Comparison of ENCODE assay signal across 21 cellular contexts in the genomic region with DNA sequence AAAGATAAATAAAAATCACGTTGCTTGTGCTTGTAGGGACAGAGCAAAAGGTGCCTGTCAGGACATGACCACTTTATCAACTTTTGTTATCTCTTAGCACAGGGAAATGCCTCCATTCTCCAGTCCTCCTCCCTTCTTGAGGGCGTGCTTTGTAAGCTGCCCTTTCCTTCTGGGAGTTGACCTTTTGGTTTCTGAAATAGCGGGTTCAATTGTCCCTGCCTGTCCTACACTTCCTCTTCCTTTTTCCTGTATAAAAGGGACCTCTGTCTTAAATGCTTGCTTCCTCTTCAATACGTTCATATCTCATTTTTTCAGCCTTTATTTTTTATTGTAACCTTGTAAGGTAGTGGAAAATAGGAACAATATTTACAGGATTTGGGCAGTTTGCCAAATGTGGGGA.
DNase-seq lines count a peak whose midpoint lies in the region; ATAC-seq, FAIRE-seq and TF ChIP-seq lines count a peak whose summit lies in the region.
"Had no signal": no experiment of that assay in that cellular context is flagged by ENCODE, and none has a peak within 500 bp of the region (broad histone marks: within the 10 kb centered on the region; RNA-seq: fewer than 3 reads in every experiment).

No MANE protein-coding gene starts in this region.

- H3K27ac Mint-ChIP-seq in CD4-positive, alpha-beta memory T cell = no peak overlapping the region
- H3K27ac Mint-ChIP-seq: HFFc6 had no signal

- no peak for FAIRE-seq in GM19239 (lab: Jason Lieb, UNC)
- FAIRE-seq: G401.6 had no signal

- H3K4me1 ChIP-seq in left ventricle myocardium inferior = no peaks in the 10 kb centered on the region
- H3K4me1 ChIP-seq in right lobe of liver = no peaks in the 10 kb centered on the region
- no peaks in the 10 kb centered on the region for H3K4me1 ChIP-seq in CD4-positive, alpha-beta memory T cell (ENCODE audit: insufficient read depth, low read length)

- CTCF ChIA-PET in CD4-positive, alpha-beta memory T cell (lab: Charles Lee; ENCODE audit: partially characterized antibody) = no interaction called here

- intact Hi-C loops in left ventricle myocardium inferior (cut with micrococcal nuclease) = no loop called here
- intact Hi-C loops in cardiac septum (cut with DNase I) = no loop called here
- intact Hi-C loops in right lobe of liver (cut with DNase I) = no loop called here
- intact Hi-C loops in CD4-positive, alpha-beta memory T cell (cut with micrococcal nuclease) = no loop called here

- no peaks in the 10 kb centered on the region for H3K4me1 Mint-ChIP-seq in CD4-positive, alpha-beta memory T cell

- no peaks in the 10 kb centered on the region for H3K27me3 Mint-ChIP-seq in CD4-positive, alpha-beta memory T cell

- 14% methylated on average over 4 of the region's 4 CpGs for WGBS in right lobe of liver (ENCODE audit: insufficient coverage, low coverage, low lambda C conversion rate, missing lambda C conversion rate)

- H3K4me3 Mint-ChIP-seq in CD4-positive, alpha-beta memory T cell = no peak overlapping the region
- H3K4me3 Mint-ChIP-seq: HFFc6 had no signal

- H3K27me3 ChIP-seq in left ventricle myocardium inferior (ENCODE audit: low read depth) = no peaks in the 10 kb centered on the region
- H3K27me3 ChIP-seq in right lobe of liver = no peaks in the 10 kb centered on the region
- H3K27me3 ChIP-seq in CD4-positive, alpha-beta memory T cell (ENCODE audit: insufficient read depth, low read length) = no peaks in the 10 kb centered on the region

- TF ChIP-seq CTCF in left ventricle myocardium inferior (IDR thresholded peaks at IDR 0.05; ENCODE audit: borderline replicate concordance) (no peak), right lobe of liver (IDR thresholded peaks at IDR 0.05) (no peak)

- TF ChIP-seq POLR2A in right lobe of liver (IDR thresholded peaks at IDR 0.05) = no peak

- DNase-seq in left ventricle myocardium inferior (no peak), cardiac septum (ENCODE audit: low spot score) (no peak), dermis blood vessel endothelial cell (peak; percentile 34), right lobe of liver (no peak), GM19239 (ENCODE audit: insufficient read length, low spot score) (no peak), activated gamma-delta T cell treated with Interleukin-2 at 50 U/mL for 16 hours (no peak)
- no peak for DNase-seq in activated effector memory CD4-positive, alpha-beta T cell treated with anti-CD3 and anti-CD28 coated beads, Interleukin-2, amount 50 U/mL, for 16 hours
- DNase-seq in CD4-positive, alpha-beta memory T cell = no peak
- DNase-seq: 8988T, COR-L47, H7, HFFc6, NCI-H1417, NCI-H187, NCI-H2227 treated with DMSO at 0.1 percent for 48 hours, NCI-H510A treated with DMSO at 0.1 percent for 48 hours, NCI-H774, PC-3, RPMI8226, SHP77 treated with DMSO at 0.1 percent for 48 hours had no signal

- H3K9me3 ChIP-seq in left ventricle myocardium inferior (replicated peaks) = no peaks in the 10 kb centered on the region
- H3K9me3 ChIP-seq in right lobe of liver = no peaks in the 10 kb centered on the region
- H3K9me3 ChIP-seq in CD4-positive, alpha-beta memory T cell (ENCODE audit: control insufficient read depth in 1 of 2, low read length in 2 of 2) = no peaks in the 10 kb centered on the region

- POLR2A ChIA-PET in CD4-positive, alpha-beta memory T cell (lab: Charles Lee; ENCODE audit: partially characterized antibody) = no interaction called here

- ATAC-seq in right lobe of liver = peak; percentile 17 to 52 (median 39)
- ATAC-seq: PC-3 had no signal

- no peak overlapping the region for H3K4me3 ChIP-seq in left ventricle myocardium inferior
- no peak overlapping the region for H3K4me3 ChIP-seq in right lobe of liver
- H3K4me3 ChIP-seq in CD4-positive, alpha-beta memory T cell (ENCODE audit: low read length in 2 of 2) = no peak overlapping the region

- H3K36me3 ChIP-seq in left ventricle myocardium inferior = no peaks in the 10 kb centered on the region
- no peaks in the 10 kb centered on the region for H3K36me3 ChIP-seq in right lobe of liver
- no peaks in the 10 kb centered on the region for H3K36me3 ChIP-seq in CD4-positive, alpha-beta memory T cell (ENCODE audit: insufficient read depth, low read length)

- H3K36me3 Mint-ChIP-seq in CD4-positive, alpha-beta memory T cell = peaks cover 0 to 6% of the 10 kb centered on the region in 2 donors

- H3K9me3 Mint-ChIP-seq in CD4-positive, alpha-beta memory T cell = peaks cover 0 to 4% (median 2%) of the 10 kb centered on the region in 8 donors
- H3K9me3 Mint-ChIP-seq: HFFc6 had no signal

- H3K27ac ChIP-seq in left ventricle myocardium inferior (replicated peaks) = peak overlapping the region; percentile 19
- H3K27ac ChIP-seq in right lobe of liver = no peak overlapping the region
- no peak overlapping the region for H3K27ac ChIP-seq in CD4-positive, alpha-beta memory T cell (ENCODE audit: low read depth, low read length)
